ENCODE assay signal across 11 cellular contexts in the genomic region with DNA sequence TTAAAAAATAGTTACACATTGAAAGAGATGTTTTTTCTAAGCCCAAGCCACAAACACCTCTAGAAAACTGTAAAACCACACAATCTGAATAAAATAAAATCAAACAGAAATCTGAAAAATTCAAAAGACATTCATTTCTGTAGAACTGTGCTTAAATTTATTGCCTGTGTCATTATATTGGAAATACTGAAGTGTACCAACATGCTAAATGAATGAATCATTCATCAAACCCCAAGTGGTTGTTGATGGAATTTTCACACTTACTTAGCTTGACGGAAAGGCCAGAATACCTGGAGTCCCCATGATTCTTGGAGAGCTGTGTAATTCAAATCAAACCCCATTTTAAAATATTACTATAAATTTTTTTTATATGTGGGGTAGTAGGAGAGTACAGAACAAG. TPM values are rescaled to one million over a fixed set of nuclear protein-coding genes. Genes with fewer than 3 reads are reported as not detected.
A peak's percentile ranks its signal among the peaks of the same experiment; 100 is the strongest.
DNase-seq lines count a peak whose midpoint lies in the region; ATAC-seq, FAIRE-seq and TF ChIP-seq lines count a peak whose summit lies in the region.
"Had no signal": no experiment of that assay in that cellular context is flagged by ENCODE, and none has a peak within 500 bp of the region (broad histone marks: within the 10 kb centered on the region; RNA-seq: fewer than 3 reads in every experiment).

No MANE protein-coding gene starts in this region.

- peak overlapping the region; percentile 72 for H3K4me2 ChIP-seq in keratinocyte (ENCODE audit: control insufficient read depth, extremely low read depth, insufficient read depth, low read depth, low read length)

- dilution Hi-C loops in keratinocyte (cut with MboI; ENCODE audit: extremely low pct_ligation_motif_present, low sequenced_read_pairs) = no loop called here

- FAIRE-seq in keratinocyte (lab: Jason Lieb, UNC) (peak; percentile 79), urothelium cell line (lab: Jason Lieb, UNC) (no peak)

- peaks cover 12% of the 10 kb centered on the region for H3K4me1 ChIP-seq in cardiac muscle cell (ENCODE audit: low read depth)
- peaks cover 3% of the 10 kb centered on the region for H3K4me1 ChIP-seq in right cardiac atrium (ENCODE audit: control insufficient read depth, insufficient read depth, low read length)
- H3K4me1 ChIP-seq in SJCRH30 = peaks cover 14% of the 10 kb centered on the region
- H3K4me1 ChIP-seq in keratinocyte (ENCODE audit: control insufficient read depth, extremely low read depth, insufficient read depth, low read length) = peaks cover 51% of the 10 kb centered on the region

- H3K27me3 ChIP-seq in cardiac muscle cell (peaks cover 20% of the 10 kb centered on the region), right cardiac atrium (ENCODE audit: control insufficient read depth, insufficient read depth) (no peaks in the 10 kb centered on the region), SJCRH30 (no peaks in the 10 kb centered on the region), keratinocyte (ENCODE audit: control insufficient read depth, extremely low read depth, insufficient read depth, low read length) (no peaks in the 10 kb centered on the region)

- ATAC-seq in right cardiac atrium = no peak
- ATAC-seq: left cardiac atrium had no signal

- DNase-seq in cardiac muscle cell (ENCODE audit: low read depth in 1 of 2, low spot score in 1 of 2) (peak in 1 of 2 donors; percentile 23), right cardiac atrium (no peak), SJCRH30 (peak in 1 of 2 experiments; percentile 34), keratinocyte (ENCODE audit: low read depth, low spot score) (no peak), urothelium cell line (ENCODE audit: low spot score) (peak; percentile 14), NCI-H128 (lab: John Stamatoyannopoulos, UW; ENCODE audit: unreplicated experiment) (no peak), AML-193 (lab: John Stamatoyannopoulos, UW) (no peak), foreskin melanocyte (no peak)
- DNase-seq: CD8-positive, alpha-beta memory T cell; left cardiac atrium; NCI-H187 had no signal

- 50% methylated on average over 1 of the region's 1 CpG for WGBS in right cardiac atrium

- TF ChIP-seq CTCF in cardiac muscle cell (IDR thresholded peaks at IDR 0.05; ENCODE audit: low read depth, low read length) = peak; percentile 13
- TF ChIP-seq CTCF in keratinocyte (optimal IDR thresholded peaks at IDR 0.05 in 1 of 3, IDR thresholded peaks at IDR 0.05 in 1 of 3, conservative IDR thresholded peaks at IDR 0.05 in 1 of 3; ENCODE audit: extremely low read depth in 1 of 3, insufficient read depth in 2 of 3, low read length in 3 of 3) = peak in 2 of 3 experiments; percentile 32

- peaks cover 71% of the 10 kb centered on the region for H3K79me2 ChIP-seq in keratinocyte (ENCODE audit: control insufficient read depth, insufficient read depth, low read length)

- no peaks in the 10 kb centered on the region for H4K20me1 ChIP-seq in keratinocyte (ENCODE audit: control insufficient read depth, extremely low read depth, insufficient read depth, low read length)

- peak overlapping the region; percentile 83 for H3K9ac ChIP-seq in keratinocyte (ENCODE audit: control insufficient read depth, extremely low read depth, insufficient read depth, low read length)

- no peak overlapping the region for H2AFZ ChIP-seq in keratinocyte (ENCODE audit: control insufficient read depth, low read length)

- no peaks in the 10 kb centered on the region for H3K9me1 ChIP-seq in keratinocyte (ENCODE audit: control insufficient read depth, extremely low read depth, insufficient read depth, low read length)

- H3K27ac ChIP-seq in cardiac muscle cell (no peak overlapping the region), right cardiac atrium (ENCODE audit: low read length) (no peak overlapping the region), SJCRH30 (peak overlapping the region; percentile 32), keratinocyte (ENCODE audit: control insufficient read depth, insufficient read depth, low read length) (peak overlapping the region; percentile 59)

- H3K36me3 ChIP-seq in cardiac muscle cell (no peaks in the 10 kb centered on the region), SJCRH30 (no peaks in the 10 kb centered on the region), keratinocyte (ENCODE audit: control insufficient read depth in 2 of 2, extremely low read depth in 1 of 2, insufficient read depth in 2 of 2, low read length in 2 of 2) (peaks cover 0 to 4% of the 10 kb centered on the region in 2 experiments)

- intact Hi-C loops in right cardiac atrium (cut with DNase I) = no loop called here

- H3K4me3 ChIP-seq in cardiac muscle cell (no peak overlapping the region), right cardiac atrium (ENCODE audit: low read length) (no peak overlapping the region), SJCRH30 (peak overlapping the region; percentile 67), keratinocyte (ENCODE audit: control insufficient read depth in 2 of 3, extremely low read depth in 1 of 3, insufficient read depth in 2 of 3, low read depth in 1 of 3, low read length in 3 of 3) (peak overlapping the region in 2 of 3 experiments; percentile 1 to 84)

- no peaks in the 10 kb centered on the region for H3K9me3 ChIP-seq in cardiac muscle cell (ENCODE audit: low read depth)
- no peaks in the 10 kb centered on the region for H3K9me3 ChIP-seq in right cardiac atrium (ENCODE audit: control insufficient read depth, low read length)
- no peaks in the 10 kb centered on the region for H3K9me3 ChIP-seq in SJCRH30 (replicated peaks)
- no peaks in the 10 kb centered on the region for H3K9me3 ChIP-seq in keratinocyte (ENCODE audit: control insufficient read depth, low read depth, low read length)

RNA-seq across cellular contexts. Expression of gene KITLG, which starts 2.7 kb away (rescaled TPM):
- 1.1 TPM in 2 replicates for total RNA-seq in cardiac muscle cell
- polyA plus RNA-seq in cardiac muscle cell = 0.09 and 1.1 TPM in 2 replicates
- 1 to 10 TPM; 5.0 to 8.0 (median 7.5) TPM for total RNA-seq in right cardiac atrium
- 3.3 TPM for polyA plus RNA-seq in right cardiac atrium
- 13.2 and 14.5 TPM in 2 replicates for total RNA-seq in SJCRH30 (2014; rRNA removed; shearing (Covaris generic))
- 10.7 to 21.2 TPM (median 11.3 TPM) in 3 replicates for polyA plus RNA-seq in keratinocyte
- 7.6 TPM for polyA plus RNA-seq in keratinocyte (2011; ENCODE audit: low read depth)
- 8.4 and 15.4 TPM in 2 replicates for polyA plus RNA-seq in keratinocyte (2011; cell fraction: cytosol; rRNA removed)
- 9.6 and 10.9 TPM in 2 replicates for polyA plus RNA-seq in keratinocyte (2011; cell fraction: nucleus; rRNA removed)
- polyA plus RNA-seq in keratinocyte (2012; ENCODE audit: low replicate concordance) = 8.3 and 12.1 TPM in 2 replicates
- polyA minus RNA-seq in keratinocyte = 7.1 to 27.5 TPM (median 15.6 TPM) in 3 replicates
- 49.3 TPM for polyA minus RNA-seq in keratinocyte (2011; cell fraction: cytosol; rRNA and poly(A)+ RNA removed)
- polyA minus RNA-seq in keratinocyte (2011; cell fraction: nucleus; rRNA and poly(A)+ RNA removed) = 16.0 and 29.9 TPM in 2 replicates
- polyA plus RNA-seq: CD8-positive, alpha-beta memory T cell had no signal

Comparison
In these comparisons a context has a peak if more than half of its experiments do, and no peak if none do; other contexts are left out.
1. H3K27ac ChIP-seq: peak in SJCRH30 (single experiment) and keratinocyte (single experiment); none in cardiac muscle cell (single experiment) and right cardiac atrium (single experiment).
2. H3K4me3 ChIP-seq: peak in SJCRH30 (single experiment) and keratinocyte (2 of 3); none in cardiac muscle cell (single experiment) and right cardiac atrium (single experiment).